1 cellular context compared by ENCODE assay signal in the genomic region with DNA sequence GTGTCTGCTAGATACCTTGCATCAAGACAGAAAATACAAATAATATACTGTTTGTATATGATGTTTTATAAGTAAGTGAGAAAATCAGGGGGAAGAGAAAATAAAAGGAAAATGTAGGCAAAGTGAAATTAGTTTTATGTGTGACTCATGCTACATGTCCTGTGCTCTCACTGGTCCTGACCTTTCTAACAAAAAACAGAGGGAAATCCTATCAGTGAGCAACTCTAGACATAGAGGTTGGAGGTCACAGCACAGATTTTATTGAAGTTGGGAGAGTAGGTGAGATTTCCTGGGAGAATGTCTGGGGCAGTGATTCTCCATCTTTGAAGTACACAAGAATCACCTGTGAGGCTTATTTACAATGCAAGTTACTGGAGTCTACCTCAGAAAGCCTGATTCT.
TF ChIP-seq lines count a peak whose summit lies in the region.

No MANE protein-coding gene starts in this region.

TF ChIP-seq in endothelial cell of umbilical vein, 7 proteins besides CTCF, POLR2A, EP300 and RAD21:
- TF ChIP-seq GATA2 (IDR thresholded peaks at IDR 0.05; ENCODE audit: insufficient read depth, insufficient read length, low read depth, low read length) (peak; percentile 41), MYC (IDR thresholded peaks at IDR 0.05; ENCODE audit: low read depth, low read length) (no peak), POLR2AphosphoS5 (IDR thresholded peaks at IDR 0.05; ENCODE audit: insufficient read depth, low read depth, low read length) (no peak), FOS (IDR thresholded peaks at IDR 0.05; ENCODE audit: borderline replicate concordance, insufficient read depth, low read length) (peak; percentile 68)
- TF ChIP-seq, protein P1, sequence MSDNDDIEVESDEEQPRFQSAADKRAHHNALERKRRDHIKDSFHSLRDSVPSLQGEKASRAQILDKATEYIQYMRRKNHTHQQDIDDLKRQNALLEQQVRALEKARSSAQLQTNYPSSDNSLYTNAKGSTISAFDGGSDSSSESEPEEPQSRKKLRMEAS (IDR thresholded peaks at IDR 0.05; ENCODE audit: insufficient read depth, insufficient read length): no peak
